Comparison of ENCODE assay signal across 14 cellular contexts in the genomic region with DNA sequence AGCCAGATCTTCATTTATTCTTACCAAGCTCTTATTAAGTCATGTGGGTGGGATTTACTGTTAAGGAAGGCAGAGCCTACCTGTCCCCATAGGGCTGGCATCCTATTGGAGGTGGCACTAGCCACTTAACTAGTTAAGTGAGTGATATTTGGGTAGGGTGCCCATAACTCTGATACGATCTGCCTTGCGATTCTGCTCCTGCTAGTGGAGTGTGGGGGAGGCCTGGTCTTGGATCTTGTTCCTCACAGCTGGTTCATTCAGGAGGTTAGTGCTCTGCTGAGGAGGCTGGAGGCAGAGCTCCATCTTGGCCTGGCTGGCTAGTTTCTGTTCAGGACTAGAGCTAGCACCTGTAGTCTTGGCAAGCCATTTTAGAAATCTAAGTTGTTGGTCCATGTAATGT. TPM values are rescaled to one million over a fixed set of nuclear protein-coding genes. Genes with fewer than 3 reads are reported as not detected.
DNase-seq lines count a peak whose midpoint lies in the region; ATAC-seq and TF ChIP-seq lines count a peak whose summit lies in the region.
"Had no signal": no experiment of that assay in that cellular context is flagged by ENCODE, and none has a peak within 500 bp of the region (broad histone marks: within the 10 kb centered on the region; RNA-seq: fewer than 3 reads in every experiment).

No MANE protein-coding gene starts in this region.

- H3K27me3 Mint-ChIP-seq in activated naive CD4-positive, alpha-beta T cell treated with anti-CD3 and anti-CD28 coated beads, Interleukin-2, amount 50 U/mL, for 24 hours = no peaks in the 10 kb centered on the region
- H3K27me3 Mint-ChIP-seq in activated naive CD4-positive, alpha-beta T cell treated with anti-CD3 and anti-CD28 coated beads, Interleukin-2, amount 10 ng/mL, durations not matched to agents 7 days and 5 days = no peaks in the 10 kb centered on the region
- H3K27me3 Mint-ChIP-seq in activated naive CD8-positive, alpha-beta T cell treated with anti-CD3 and anti-CD28 coated beads, Interleukin-2, amount 50 U/mL, for 24 hours = no peaks in the 10 kb centered on the region
- H3K27me3 Mint-ChIP-seq in natural killer cell treated with Interleukin-12 subunit alpha and Interleukin-12 subunit beta and Interleukin-15 and Interleukin-18, amount 100 ng/mL, for 72 hours = no peaks in the 10 kb centered on the region
- H3K27me3 Mint-ChIP-seq: IgD-negative memory B cell had no signal

- no peak for ATAC-seq in activated naive CD8-positive, alpha-beta T cell treated with anti-CD3 and anti-CD28 coated beads, Interleukin-2, amount 50 U/mL, for 24 hours
- ATAC-seq in natural killer cell treated with Interleukin-12 subunit alpha and Interleukin-12 subunit beta and Interleukin-15 and Interleukin-18, amount 100 ng/mL, for 72 hours = no peak
- ATAC-seq in GM18858 (IDR thresholded peaks at IDR 0.05; ENCODE audit: unreplicated experiment) (no peak), HG03457 (IDR thresholded peaks at IDR 0.05; ENCODE audit: unreplicated experiment) (no peak)

- H3K27ac Mint-ChIP-seq in activated naive CD4-positive, alpha-beta T cell treated with anti-CD3 and anti-CD28 coated beads, Interleukin-2, amount 50 U/mL, for 24 hours = peak overlapping the region; percentile 2
- H3K27ac Mint-ChIP-seq in activated naive CD4-positive, alpha-beta T cell treated with anti-CD3 and anti-CD28 coated beads, Interleukin-2, amount 10 ng/mL, durations not matched to agents 7 days and 5 days = no peak overlapping the region
- H3K27ac Mint-ChIP-seq in activated naive CD8-positive, alpha-beta T cell treated with anti-CD3 and anti-CD28 coated beads, Interleukin-2, amount 50 U/mL, for 24 hours = peak overlapping the region; percentile 32
- peak overlapping the region; percentile 40 to 50 for H3K27ac Mint-ChIP-seq in natural killer cell treated with Interleukin-12 subunit alpha and Interleukin-12 subunit beta and Interleukin-15 and Interleukin-18, amount 100 ng/mL, for 72 hours
- H3K27ac Mint-ChIP-seq: IgD-negative memory B cell had no signal

- no peaks in the 10 kb centered on the region for H3K36me3 ChIP-seq in HEK293 (ENCODE audit: control insufficient read depth in 2 of 2, insufficient read depth in 1 of 2, low read length in 2 of 2)
- H3K36me3 ChIP-seq: SJSA1 had no signal

- H3K4me1 Mint-ChIP-seq in activated naive CD4-positive, alpha-beta T cell treated with anti-CD3 and anti-CD28 coated beads, Interleukin-2, amount 50 U/mL, for 24 hours = peaks cover 88% of the 10 kb centered on the region
- peaks cover 65% of the 10 kb centered on the region for H3K4me1 Mint-ChIP-seq in activated naive CD4-positive, alpha-beta T cell treated with anti-CD3 and anti-CD28 coated beads, Interleukin-2, amount 10 ng/mL, durations not matched to agents 7 days and 5 days
- H3K4me1 Mint-ChIP-seq in activated naive CD8-positive, alpha-beta T cell treated with anti-CD3 and anti-CD28 coated beads, Interleukin-2, amount 50 U/mL, for 24 hours = peaks cover 66% of the 10 kb centered on the region
- peaks cover 54 to 59% of the 10 kb centered on the region in 2 donors for H3K4me1 Mint-ChIP-seq in natural killer cell treated with Interleukin-12 subunit alpha and Interleukin-12 subunit beta and Interleukin-15 and Interleukin-18, amount 100 ng/mL, for 72 hours (ENCODE audit: low read depth in 2 of 2)

- no peak for DNase-seq in activated naive CD4-positive, alpha-beta T cell treated with anti-CD3 and anti-CD28 coated beads, Interleukin-2, amount 10 ng/mL, durations not matched to agents 7 days and 5 days
- no peak for DNase-seq in activated naive CD8-positive, alpha-beta T cell treated with anti-CD3 and anti-CD28 coated beads, Interleukin-2, amount 50 U/mL, for 24 hours
- peak; percentile 8 for DNase-seq in natural killer cell treated with Interleukin-12 subunit alpha and Interleukin-12 subunit beta and Interleukin-15 and Interleukin-18, amount 100 ng/mL, for 72 hours (ENCODE audit: low spot score)
- DNase-seq in EL = no peak
- DNase-seq: MV-4-11, NCI-H1436, NCI-H2081, NCI-H526 treated with DMSO at 0.1 percent for 48 hours had no signal

- H3K9me3 ChIP-seq in HEK293 (ENCODE audit: control insufficient read depth, insufficient read depth, low read depth, low read length) = no peaks in the 10 kb centered on the region
- H3K9me3 ChIP-seq: SJSA1 had no signal

- peaks cover 8% of the 10 kb centered on the region for H3K4me1 ChIP-seq in HEK293 (ENCODE audit: control insufficient read depth, insufficient read depth, low read length)

- CTCF ChIA-PET in activated naive CD4-positive, alpha-beta T cell treated with anti-CD3 and anti-CD28 coated beads, Interleukin-2, amount 10 ng/mL, durations not matched to agents 7 days and 5 days (lab: Charles Lee) = interaction anchor here (1.1 to 2.1 kb wide), 7 partner anchors 10 to 113 kb away, joined by 3 to 6 read pairs (median 4); partner anchors contain the start of genes BAHD1 and CHST14
- CTCF ChIA-PET in HEK293 (lab: Yijun Ruan, JAX) = interaction anchor here (0.6 to 1.5 kb wide), 4 partner anchors 20 to 199 kb away, joined by 3 read pairs; no protein-coding TSS in a partner anchor

- no peak for TF ChIP-seq CTCF in HEK293 (tag by site-specific recombination; IDR thresholded peaks at IDR 0.05)

- no peak overlapping the region for H3K4me3 Mint-ChIP-seq in activated naive CD4-positive, alpha-beta T cell treated with anti-CD3 and anti-CD28 coated beads, Interleukin-2, amount 50 U/mL, for 24 hours
- no peak overlapping the region for H3K4me3 Mint-ChIP-seq in activated naive CD4-positive, alpha-beta T cell treated with anti-CD3 and anti-CD28 coated beads, Interleukin-2, amount 10 ng/mL, durations not matched to agents 7 days and 5 days
- no peak overlapping the region for H3K4me3 Mint-ChIP-seq in activated naive CD8-positive, alpha-beta T cell treated with anti-CD3 and anti-CD28 coated beads, Interleukin-2, amount 50 U/mL, for 24 hours
- no peak overlapping the region for H3K4me3 Mint-ChIP-seq in natural killer cell treated with Interleukin-12 subunit alpha and Interleukin-12 subunit beta and Interleukin-15 and Interleukin-18, amount 100 ng/mL, for 72 hours
- H3K4me3 Mint-ChIP-seq: IgD-negative memory B cell had no signal

- H3K4me3 ChIP-seq in HEK293 (ENCODE audit: low read depth, low read length) = no peak overlapping the region
- H3K4me3 ChIP-seq: SJSA1 had no signal

- POLR2A ChIA-PET in HEK293 (lab: Yijun Ruan, JAX) = interaction anchor here (1.3 kb wide), 1 partner anchor 9 kb away, joined by 3 read pairs; the partner anchor contains the start of gene BAHD1

- H3K27ac ChIP-seq in HEK293 (ENCODE audit: extremely low read depth, low read depth, low read length) = no peak overlapping the region
- H3K27ac ChIP-seq: SJSA1 had no signal

- H3K9me3 Mint-ChIP-seq in activated naive CD4-positive, alpha-beta T cell treated with anti-CD3 and anti-CD28 coated beads, Interleukin-2, amount 50 U/mL, for 24 hours = no peaks in the 10 kb centered on the region
- no peaks in the 10 kb centered on the region for H3K9me3 Mint-ChIP-seq in activated naive CD4-positive, alpha-beta T cell treated with anti-CD3 and anti-CD28 coated beads, Interleukin-2, amount 10 ng/mL, durations not matched to agents 7 days and 5 days
- H3K9me3 Mint-ChIP-seq in activated naive CD8-positive, alpha-beta T cell treated with anti-CD3 and anti-CD28 coated beads, Interleukin-2, amount 50 U/mL, for 24 hours = no peaks in the 10 kb centered on the region
- no peaks in the 10 kb centered on the region for H3K9me3 Mint-ChIP-seq in natural killer cell treated with Interleukin-12 subunit alpha and Interleukin-12 subunit beta and Interleukin-15 and Interleukin-18, amount 100 ng/mL, for 72 hours
- H3K9me3 Mint-ChIP-seq: IgD-negative memory B cell had no signal

- H3K36me3 Mint-ChIP-seq in activated naive CD4-positive, alpha-beta T cell treated with anti-CD3 and anti-CD28 coated beads, Interleukin-2, amount 50 U/mL, for 24 hours = peaks cover 3% of the 10 kb centered on the region
- H3K36me3 Mint-ChIP-seq in activated naive CD4-positive, alpha-beta T cell treated with anti-CD3 and anti-CD28 coated beads, Interleukin-2, amount 10 ng/mL, durations not matched to agents 7 days and 5 days = peaks cover 7% of the 10 kb centered on the region
- peaks cover 2% of the 10 kb centered on the region for H3K36me3 Mint-ChIP-seq in activated naive CD8-positive, alpha-beta T cell treated with anti-CD3 and anti-CD28 coated beads, Interleukin-2, amount 50 U/mL, for 24 hours (ENCODE audit: low read depth)
- no peaks in the 10 kb centered on the region for H3K36me3 Mint-ChIP-seq in natural killer cell treated with Interleukin-12 subunit alpha and Interleukin-12 subunit beta and Interleukin-15 and Interleukin-18, amount 100 ng/mL, for 72 hours
- H3K36me3 Mint-ChIP-seq: IgD-negative memory B cell had no signal

TF ChIP-seq in HEK293, 187 proteins besides CTCF, POLR2A, EP300 and RAD21 (continues in another document):
- TF ChIP-seq HOXD13 (CRISPR knock-in tag; IDR thresholded peaks at IDR 0.05; ENCODE audit: borderline replicate concordance) (no peak), ZBTB1 (tag by site-specific recombination; IDR thresholded peaks at IDR 0.05) (no peak), ZNF280C (tag by site-specific recombination; IDR thresholded peaks at IDR 0.05) (no peak), ZNF600 (tag by site-specific recombination; IDR thresholded peaks at IDR 0.05) (0 out of 2 replicates have a peak, but pooled peaks have one; percentile 12)

RNA-seq across cellular contexts. Expression of gene BAHD1, which starts 9.3 kb away (rescaled TPM):
- 10 to 100 TPM; 27.9 to 29.2 TPM for total RNA-seq in natural killer cell treated with Interleukin-12 subunit alpha and Interleukin-12 subunit beta and Interleukin-15 and Interleukin-18, amount 100 ng/mL, for 72 hours

RNA-seq across cellular contexts. Expression of gene CHST14, which starts 20.7 kb away (rescaled TPM):
- total RNA-seq in natural killer cell treated with Interleukin-12 subunit alpha and Interleukin-12 subunit beta and Interleukin-15 and Interleukin-18, amount 100 ng/mL, for 72 hours = 10 to 100 TPM in 1 of 2 donors, 1 to 10 TPM in 1; 9.1 to 14.7 TPM

RNA-seq across cellular contexts. Expression of gene IVD, which starts 44.5 kb away (rescaled TPM):
- total RNA-seq in natural killer cell treated with Interleukin-12 subunit alpha and Interleukin-12 subunit beta and Interleukin-15 and Interleukin-18, amount 100 ng/mL, for 72 hours = 100 to 1,000 TPM in 1 of 2 donors, 10 to 100 TPM in 1; 63.3 to 111 TPM
